ENCODE assay signal across 8 cellular contexts in genomic region chrX:13652256-13653021, GRCh38. TPM values are rescaled to one million over a fixed set of nuclear protein-coding genes. Genes with fewer than 3 reads are reported as not detected.
DNase-seq lines count a peak whose midpoint lies in the region; ATAC-seq lines count a peak whose summit lies in the region.

No MANE protein-coding gene starts in this region.

- no peaks in the 10 kb centered on the region for H3K36me3 ChIP-seq in muscle layer of colon (ENCODE audit: insufficient read depth, low read length)

- H3K27ac Mint-ChIP-seq in activated T-cell treated with anti-CD3 and anti-CD28 coated beads, Interleukin-2, amount 50 U/mL, for 72 hours, result peak overlapping the region; percentile 82

- no peaks in the 10 kb centered on the region for H3K27me3 ChIP-seq in muscle layer of colon (ENCODE audit: control insufficient read depth in 1 of 2, insufficient read depth in 2 of 2, low read length in 2 of 2)

- H3K4me3 Mint-ChIP-seq in activated T-cell treated with anti-CD3 and anti-CD28 coated beads, Interleukin-2, amount 50 U/mL, for 72 hours, result peak overlapping the region; percentile 88 to 91

- peaks cover 0 to 4% of the 10 kb centered on the region in 2 donors for H3K36me3 Mint-ChIP-seq in activated T-cell treated with anti-CD3 and anti-CD28 coated beads, Interleukin-2, amount 50 U/mL, for 72 hours (ENCODE audit: insufficient read depth in 2 of 2)

- no peak for ATAC-seq in activated T-cell treated with anti-CD3 and anti-CD28 coated beads, Interleukin-2, amount 50 U/mL, for 72 hours (replicated peaks in 1 of 2)

- H3K27ac ChIP-seq in caudate nucleus (ENCODE audit: low read depth, low read length), result peak overlapping the region; percentile 53
- peak overlapping the region; percentile 86 for H3K27ac ChIP-seq in muscle layer of colon (ENCODE audit: low read depth, low read length)

- H3K4me1 ChIP-seq in muscle layer of colon (ENCODE audit: insufficient read depth, low read length), result peaks cover 5% of the 10 kb centered on the region

- peaks cover 31% of the 10 kb centered on the region for H3K4me1 Mint-ChIP-seq in activated T-cell treated with anti-CD3 and anti-CD28 coated beads, Interleukin-2, amount 50 U/mL, for 72 hours (ENCODE audit: low read depth)

- no peaks in the 10 kb centered on the region for H3K9me3 ChIP-seq in muscle layer of colon (ENCODE audit: low read length)

- no peak for DNase-seq in activated T-cell treated with anti-CD3 and anti-CD28 coated beads, Interleukin-2, amount 50 U/mL, for 72 hours
- no peak for DNase-seq in activated T-cell treated with anti-CD3 and anti-CD28 coated beads for 4 hours
- DNase-seq in M059J (ENCODE audit: low read depth), result peak; percentile 94
- DNase-seq in caudate nucleus (lab: John Stamatoyannopoulos, UW), result no peak
- no peak for DNase-seq in NCI-H1417 treated with DMSO at 0.1 percent for 48 hours (lab: John Stamatoyannopoulos, UW)
- DNase-seq in activated gamma-delta T cell (lab: John Stamatoyannopoulos, UW), result no peak
- no peak for DNase-seq in NCI-H2227 (lab: John Stamatoyannopoulos, UW; ENCODE audit: unreplicated experiment)

- H3K27me3 Mint-ChIP-seq in activated T-cell treated with anti-CD3 and anti-CD28 coated beads, Interleukin-2, amount 50 U/mL, for 72 hours (ENCODE audit: low read depth), result peaks cover 29% of the 10 kb centered on the region

- H3K9ac ChIP-seq in muscle layer of colon (ENCODE audit: low read length), result peak overlapping the region; percentile 17

- H3K4me3 ChIP-seq in muscle layer of colon (ENCODE audit: low read depth in 1 of 2, low read length in 2 of 2), result peak overlapping the region; percentile 51 to 58

- peaks cover 0 to 2% of the 10 kb centered on the region in 2 donors for H3K9me3 Mint-ChIP-seq in activated T-cell treated with anti-CD3 and anti-CD28 coated beads, Interleukin-2, amount 50 U/mL, for 72 hours

RNA-seq across cellular contexts. Expression of gene TCEANC, which starts 0.5 kb away (rescaled TPM):
- 1 to 10 TPM; 4.4 to 4.6 TPM for total RNA-seq in activated T-cell treated with anti-CD3 and anti-CD28 coated beads, Interleukin-2, amount 50 U/mL, for 72 hours
- 1.4 and 5.1 TPM in 2 replicates for total RNA-seq in M059J (2014; rRNA removed; shearing (Covaris generic))

RNA-seq across cellular contexts. Expression of gene RAB9A, which starts 36.5 kb away (rescaled TPM):
- 10 to 100 TPM; 56.0 to 71.6 TPM for total RNA-seq in activated T-cell treated with anti-CD3 and anti-CD28 coated beads, Interleukin-2, amount 50 U/mL, for 72 hours
- 37.4 and 38.9 TPM in 2 replicates for total RNA-seq in M059J (2014; rRNA removed; shearing (Covaris generic))
